In genomic region chr1:178434360-178434759, GRCh38 we compare ENCODE assay signal across 20 cellular contexts.
DNase-seq lines count a peak whose midpoint lies in the region; ATAC-seq, FAIRE-seq and TF ChIP-seq lines count a peak whose summit lies in the region.
"Had no signal": no experiment of that assay in that cellular context is flagged by ENCODE, and none has a peak within 500 bp of the region (broad histone marks: within the 10 kb centered on the region; RNA-seq: fewer than 3 reads in every experiment).

No MANE protein-coding gene starts in this region.

- no peak for TF ChIP-seq RAD21 in neural cell (conservative IDR thresholded peaks at IDR 0.05)

- peak overlapping the region; percentile 59 for H3K27ac ChIP-seq in neural cell (ENCODE audit: low read length)
- H3K27ac ChIP-seq: HL-60 had no signal

- in situ Hi-C loops in GM13976 (cut with MboI; ENCODE audit: low sequenced_read_pairs, unreplicated experiment), result no loop called here

- no peak overlapping the region for H3K9ac ChIP-seq in neural cell (ENCODE audit: low read length)

- TF ChIP-seq EP300 in neural cell (conservative IDR thresholded peaks at IDR 0.05; ENCODE audit: poor library complexity, severe bottlenecking), result peak; percentile 39

- FAIRE-seq in bronchial epithelial cell (lab: Jason Lieb, UNC) (no peak), HTR-8/SVneo (lab: Jason Lieb, UNC) (no peak)
- FAIRE-seq: H1, K562 had no signal

- H3K27me3 ChIP-seq in bronchial epithelial cell (ENCODE audit: control insufficient read depth, insufficient read depth, low read length) (no peaks in the 10 kb centered on the region), neural cell (ENCODE audit: insufficient read depth, low read depth, low read length) (no peaks in the 10 kb centered on the region)

- peak overlapping the region; percentile 8 for H3K4me2 ChIP-seq in neural cell (ENCODE audit: low read length)

- H3K9me3 ChIP-seq in neural cell (ENCODE audit: low read length), result no peaks in the 10 kb centered on the region

- H3K79me2 ChIP-seq in neural cell (replicated peaks; ENCODE audit: insufficient read depth, low read length), result no peaks in the 10 kb centered on the region

- no peak overlapping the region for H2AFZ ChIP-seq in neural cell (ENCODE audit: low read depth, low read length)

- no peaks in the 10 kb centered on the region for H4K20me1 ChIP-seq in neural cell (ENCODE audit: insufficient read depth)

- TF ChIP-seq CTCF in GM12865 (IDR thresholded peaks at IDR 0.05; ENCODE audit: insufficient read depth, low read depth, low read length, missing control alignments) (no peak), bronchial epithelial cell (IDR thresholded peaks at IDR 0.05; ENCODE audit: insufficient read depth, low read length, severe bottlenecking) (no peak), neural cell (IDR thresholded peaks at IDR 0.05; ENCODE audit: poor library complexity, severe bottlenecking) (no peak), GM13976 (IDR thresholded peaks at IDR 0.05; ENCODE audit: borderline replicate concordance, control extremely low read depth, extremely low read depth, insufficient read depth, missing control alignments) (no peak)

- no peaks in the 10 kb centered on the region for H3F3A ChIP-seq in neural cell (ENCODE audit: insufficient read depth, low read length, poor library complexity, severe bottlenecking)

- ATAC-seq in HG02885 (IDR thresholded peaks at IDR 0.05; ENCODE audit: poor library complexity, unreplicated experiment), result peak; percentile 35
- ATAC-seq in HG03108 (IDR thresholded peaks at IDR 0.05; ENCODE audit: unreplicated experiment), result no peak
- ATAC-seq: K562, Panc1 had no signal

- DNase-seq in GM12865 (ENCODE audit: low read depth) (peak; percentile 12), bronchial epithelial cell (ENCODE audit: low read depth) (peak; percentile 70), AG08395 (ENCODE audit: low spot score) (no peak), GM13976 (ENCODE audit: low spot score) (no peak), HTR-8/SVneo (ENCODE audit: insufficient read length, low spot score) (no peak)
- DNase-seq: AML-193, DMS53, MV-4-11, NCI-H1417 treated with DMSO at 0.1 percent for 48 hours, NCI-H1930, NCI-H2171, NCI-H446 treated with DMSO at 0.1 percent for 48 hours, SHP77 had no signal

- no peaks in the 10 kb centered on the region for H3K36me3 ChIP-seq in bronchial epithelial cell (ENCODE audit: control insufficient read depth, insufficient read depth, low read length)
- no peaks in the 10 kb centered on the region for H3K36me3 ChIP-seq in neural cell (ENCODE audit: insufficient read depth, low read length)

- H3K9me2 ChIP-seq in neural cell (ENCODE audit: insufficient read depth, low read length), result no peaks in the 10 kb centered on the region

- H3K4me3 ChIP-seq in GM12865 (ENCODE audit: low read depth, low read length) (no peak overlapping the region), bronchial epithelial cell (ENCODE audit: low read depth, low read length) (no peak overlapping the region), neural cell (ENCODE audit: low read length) (peak overlapping the region; percentile 30)
- H3K4me3 ChIP-seq: K562 had no signal

TF ChIP-seq in neural cell, 6 proteins besides CTCF, POLR2A, EP300 and RAD21:
- TF ChIP-seq POLR2AphosphoS5 (IDR thresholded peaks at IDR 0.05) (no peak), TAF1 (IDR thresholded peaks at IDR 0.05; ENCODE audit: low read depth) (no peak), EZH2 (IDR thresholded peaks at IDR 0.05; ENCODE audit: borderline replicate concordance, insufficient read depth, low read length, poor library complexity, severe bottlenecking) (no peak), SMC3 (conservative IDR thresholded peaks at IDR 0.05; ENCODE audit: poor library complexity) (no peak), REST (IDR thresholded peaks at IDR 0.05; ENCODE audit: borderline replicate concordance) (no peak), MXI1 (conservative IDR thresholded peaks at IDR 0.05; ENCODE audit: poor library complexity, severe bottlenecking) (no peak)
TF ChIP-seq in neural cell: peak in this region for 0.

Comparison
In these comparisons a context has a peak if more than half of its experiments do, and no peak if none do; other contexts are left out.
1. DNase-seq: peak in GM12865 (single experiment) and bronchial epithelial cell (single experiment); none in AG08395 (single experiment), GM13976 (single experiment) and HTR-8/SVneo (single experiment).